15 cellular contexts compared by ENCODE assay signal in the genomic region with DNA sequence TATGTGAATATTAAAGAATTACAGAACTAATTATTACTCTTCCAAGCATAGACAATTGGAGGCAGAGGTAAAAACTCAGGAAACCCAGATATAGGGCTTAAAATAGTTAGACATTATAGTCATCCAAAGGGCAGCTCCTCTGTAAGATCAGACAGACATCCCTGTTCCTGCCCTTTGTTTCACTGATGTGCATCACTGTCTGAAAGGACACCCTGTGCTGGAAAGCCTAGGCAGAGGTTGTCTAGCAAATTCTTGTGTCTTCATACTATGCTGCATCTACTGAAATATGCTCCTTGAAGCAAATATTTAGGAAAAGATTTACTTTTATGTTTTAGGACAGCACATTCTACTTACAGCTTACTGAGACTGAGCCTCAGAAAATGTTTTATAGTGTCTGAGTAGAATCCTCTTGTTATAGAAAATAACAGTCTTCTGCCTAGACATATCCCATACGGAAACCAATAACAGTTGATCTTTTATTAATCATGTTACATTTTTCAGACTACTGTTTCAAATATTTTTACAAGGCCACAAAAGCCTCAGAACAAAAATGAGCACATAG.
DNase-seq lines count a peak whose midpoint lies in the region; ATAC-seq, FAIRE-seq and TF ChIP-seq lines count a peak whose summit lies in the region.
"Had no signal": no experiment of that assay in that cellular context is flagged by ENCODE, and none has a peak within 500 bp of the region (broad histone marks: within the 10 kb centered on the region; RNA-seq: fewer than 3 reads in every experiment).

No MANE protein-coding gene starts in this region.

- H3K27ac ChIP-seq in breast epithelium (no peak overlapping the region), hepatocyte (peak overlapping the region; percentile 39)
- H3K27ac ChIP-seq: neutrophil, spleen, VCaP had no signal

- BruUV-seq in MCF 10A (replicated peaks; lab: Mats Ljungman, UMichigan) = no TSS peak

- H3K27me3 Mint-ChIP-seq in MCF 10A (ENCODE audit: insufficient read depth, unreplicated experiment) (no peaks in the 10 kb centered on the region), brain (no peaks in the 10 kb centered on the region)
- H3K27me3 Mint-ChIP-seq: activated CD8-positive, alpha-beta memory T cell treated with anti-CD3 and anti-CD28 coated beads, Interleukin-2, amount 10 ng/mL, durations not matched to agents 7 days and 5 days had no signal

- H3K4me1 Mint-ChIP-seq in MCF 10A (ENCODE audit: insufficient read depth, unreplicated experiment) (peaks cover 51% of the 10 kb centered on the region), brain (peaks cover 33% of the 10 kb centered on the region)
- H3K4me1 Mint-ChIP-seq: activated CD8-positive, alpha-beta memory T cell treated with anti-CD3 and anti-CD28 coated beads, Interleukin-2, amount 10 ng/mL, durations not matched to agents 7 days and 5 days had no signal

- H3K36me3 Mint-ChIP-seq in MCF 10A (ENCODE audit: insufficient read depth, unreplicated experiment) = peaks cover 4% of the 10 kb centered on the region
- no peaks in the 10 kb centered on the region for H3K36me3 Mint-ChIP-seq in brain
- H3K36me3 Mint-ChIP-seq: activated CD8-positive, alpha-beta memory T cell treated with anti-CD3 and anti-CD28 coated beads, Interleukin-2, amount 10 ng/mL, durations not matched to agents 7 days and 5 days had no signal

- H3K4me2 ChIP-seq in hepatocyte = no peak overlapping the region

- H3K27me3 ChIP-seq in breast epithelium (no peaks in the 10 kb centered on the region), hepatocyte (no peaks in the 10 kb centered on the region)
- H3K27me3 ChIP-seq: neutrophil, spleen had no signal

- H3K27ac Mint-ChIP-seq in MCF 10A (ENCODE audit: low read depth, unreplicated experiment) (peak overlapping the region; percentile 76), brain (peak overlapping the region in 4 of 5 experiments; percentile 9 to 81 (median 72))
- H3K27ac Mint-ChIP-seq: activated CD8-positive, alpha-beta memory T cell treated with anti-CD3 and anti-CD28 coated beads, Interleukin-2, amount 10 ng/mL, durations not matched to agents 7 days and 5 days had no signal

- intact Hi-C loops in MCF 10A (cut with micrococcal nuclease) = loop anchor here (10.0 kb wide), 1 partner anchor 351 kb away; no protein-coding TSS in a partner anchor
- intact Hi-C loops in breast epithelium (cut with DNase I; ENCODE audit: low total_unique reads) = no loop called here

- H3K4me3 ChIP-seq in breast epithelium (no peak overlapping the region), hepatocyte (no peak overlapping the region)
- H3K4me3 ChIP-seq: spleen had no signal

- H2AFZ ChIP-seq in hepatocyte = no peak overlapping the region

- H3K4me1 ChIP-seq in breast epithelium (no peaks in the 10 kb centered on the region), hepatocyte (ENCODE audit: insufficient read depth) (peaks cover 10% of the 10 kb centered on the region)
- H3K4me1 ChIP-seq: spleen had no signal

- H3K9me3 ChIP-seq in breast epithelium (no peaks in the 10 kb centered on the region), hepatocyte (ENCODE audit: low read depth) (no peaks in the 10 kb centered on the region)
- H3K9me3 ChIP-seq: neutrophil, spleen had no signal

- peak; percentile 17 for DNase-seq in MCF 10A (ENCODE audit: unreplicated experiment)
- no peak for DNase-seq in breast epithelium (ENCODE audit: low spot score in 2 of 2)
- no peak for DNase-seq in hepatocyte (ENCODE audit: low spot score)
- DNase-seq in urothelium cell line (ENCODE audit: low spot score) = peak; percentile 17
- DNase-seq in NCI-H1048 (lab: John Stamatoyannopoulos, UW) = no peak
- no peak for DNase-seq in DMS153 (lab: John Stamatoyannopoulos, UW)
- DNase-seq: activated CD8-positive, alpha-beta memory T cell treated with anti-CD3 and anti-CD28 coated beads, Interleukin-2, amount 10 ng/mL, durations not matched to agents 7 days and 5 days; activated naive CD4-positive, alpha-beta T cell; COR-L47; spleen had no signal

- no peaks in the 10 kb centered on the region for H3K79me2 ChIP-seq in hepatocyte

- H3K9me2 ChIP-seq in hepatocyte (replicated peaks; ENCODE audit: insufficient read depth) = no peaks in the 10 kb centered on the region

- no peak for TF ChIP-seq CTCF in MCF 10A (IDR thresholded peaks at IDR 0.05; ENCODE audit: unreplicated experiment)
- TF ChIP-seq CTCF in breast epithelium (IDR thresholded peaks at IDR 0.05) = no peak
- no peak for TF ChIP-seq CTCF in brain (conservative IDR thresholded peaks at IDR 0.05)
- no peak for TF ChIP-seq CTCF in hepatocyte (IDR thresholded peaks at IDR 0.05; ENCODE audit: poor library complexity)

- no peaks in the 10 kb centered on the region for H3K9me3 Mint-ChIP-seq in MCF 10A (ENCODE audit: unreplicated experiment)
- peaks cover 0 to 13% (median 3%) of the 10 kb centered on the region in 5 experiments for H3K9me3 Mint-ChIP-seq in brain

- WGBS in hepatocyte (ENCODE audit: low lambda C conversion rate, missing lambda C conversion rate) = 54% methylated on average over 1 of the region's 1 CpG

- no peak for ATAC-seq in GM18870 (IDR thresholded peaks at IDR 0.05; ENCODE audit: unreplicated experiment)
- ATAC-seq: activated CD8-positive, alpha-beta memory T cell treated with anti-CD3 and anti-CD28 coated beads, Interleukin-2, amount 10 ng/mL, durations not matched to agents 7 days and 5 days had no signal

- H3K4me3 Mint-ChIP-seq in MCF 10A (ENCODE audit: unreplicated experiment) (peak overlapping the region; percentile 41), brain (no peak overlapping the region)
- H3K4me3 Mint-ChIP-seq: activated CD8-positive, alpha-beta memory T cell treated with anti-CD3 and anti-CD28 coated beads, Interleukin-2, amount 10 ng/mL, durations not matched to agents 7 days and 5 days had no signal

- POLR2A ChIA-PET in MCF 10A (lab: Yijun Ruan, JAX) = interaction anchor here (0.5 to 2.4 kb wide), 3 partner anchors 10 to 180 kb away, joined by 3 to 12 read pairs (median 3); no protein-coding TSS in a partner anchor

- TF ChIP-seq POLR2A in breast epithelium (IDR thresholded peaks at IDR 0.05) = no peak

- H4K20me1 ChIP-seq in hepatocyte (ENCODE audit: insufficient read depth, poor library complexity, severe bottlenecking) = no peaks in the 10 kb centered on the region

- H3K36me3 ChIP-seq in breast epithelium = no peaks in the 10 kb centered on the region
- H3K36me3 ChIP-seq in hepatocyte (replicated peaks; ENCODE audit: insufficient read depth, low read depth) = no peaks in the 10 kb centered on the region
- H3K36me3 ChIP-seq: neutrophil, spleen had no signal

- CTCF ChIA-PET in MCF 10A (lab: Yijun Ruan, JAX) = no interaction called here

- no peak for FAIRE-seq in urothelium cell line (lab: Jason Lieb, UNC)
- FAIRE-seq: A204.1 had no signal

Comparison
In these comparisons a context has a peak if more than half of its experiments do, and no peak if none do; other contexts are left out.
1. DNase-seq: peak in MCF 10A (single experiment) and urothelium cell line (single experiment); none in breast epithelium (0 of 2), hepatocyte (single experiment), NCI-H1048 (single experiment) and DMS153 (single experiment).